ENCODE assay signal across 10 cellular contexts in the genomic region with DNA sequence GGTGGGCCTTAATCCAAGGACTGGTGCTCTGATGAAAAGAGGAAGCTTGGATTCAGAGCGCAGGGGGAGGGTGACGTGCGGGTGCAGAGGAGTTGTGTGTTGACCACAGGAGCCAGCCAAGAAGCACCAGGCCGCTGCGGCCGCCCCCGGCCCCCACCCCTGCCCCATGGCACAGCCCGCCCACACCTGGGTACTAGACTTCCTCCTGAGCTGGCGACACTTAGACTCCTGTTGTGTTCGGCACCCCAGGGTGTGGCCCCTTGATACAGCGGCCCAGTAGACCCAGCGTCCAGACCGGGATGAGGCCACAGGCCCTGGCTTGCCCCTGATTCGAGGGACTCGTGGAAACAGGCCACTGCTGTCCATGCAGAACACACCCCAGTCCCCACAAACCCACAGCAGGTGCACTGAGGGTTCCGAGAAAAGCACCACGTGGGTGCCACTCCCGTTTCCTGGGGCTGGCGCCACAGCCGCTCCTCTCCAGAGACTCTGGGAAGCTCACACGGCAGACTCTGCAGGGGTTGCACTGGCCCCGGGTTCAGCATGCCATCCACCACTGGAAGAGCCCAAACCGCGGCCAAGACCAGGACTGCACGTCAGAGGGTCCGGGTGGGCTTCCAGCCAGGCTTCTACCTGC. TPM values are rescaled to one million over a fixed set of nuclear protein-coding genes. Genes with fewer than 3 reads are reported as not detected.
DNase-seq lines count a peak whose midpoint lies in the region; ATAC-seq and TF ChIP-seq lines count a peak whose summit lies in the region.
"Had no signal": no experiment of that assay in that cellular context is flagged by ENCODE, and none has a peak within 500 bp of the region (broad histone marks: within the 10 kb centered on the region; RNA-seq: fewer than 3 reads in every experiment).

No MANE protein-coding gene starts in this region.

- peak; percentile 34 for ATAC-seq in activated CD8-positive, alpha-beta T cell treated with anti-CD3 and anti-CD28 coated beads for 36 hours
- ATAC-seq in right lobe of liver (peak in 1 of 4 donors; percentile 55), HG02759 (IDR thresholded peaks at IDR 0.05; ENCODE audit: unreplicated experiment) (no peak), HG03378 (IDR thresholded peaks at IDR 0.05; ENCODE audit: unreplicated experiment) (no peak)

- H3K27me3 ChIP-seq in right lobe of liver, result no peaks in the 10 kb centered on the region
- H3K27me3 ChIP-seq: hepatocyte had no signal

- H3K9me3 ChIP-seq in right lobe of liver, result no peaks in the 10 kb centered on the region

- CTCF ChIA-PET in activated CD8-positive, alpha-beta T cell treated with anti-CD3 and anti-CD28 coated beads for 36 hours (lab: Charles Lee), result interaction anchor here (0.7 kb wide), 1 partner anchor 51 kb away, joined by 3 read pairs; no protein-coding TSS in a partner anchor

- H3K4me3 Mint-ChIP-seq in activated CD8-positive, alpha-beta T cell treated with anti-CD3 and anti-CD28 coated beads for 36 hours, result no peak overlapping the region

- H3K4me3 ChIP-seq in right lobe of liver, result no peak overlapping the region
- H3K4me3 ChIP-seq: hepatocyte, SK-N-MC had no signal

- no peak for TF ChIP-seq CTCF in activated CD8-positive, alpha-beta T cell treated with anti-CD3 and anti-CD28 coated beads for 36 hours (IDR thresholded peaks at IDR 0.05)
- TF ChIP-seq CTCF in right lobe of liver (IDR thresholded peaks at IDR 0.05), result no peak

- no peak overlapping the region for H3K27ac ChIP-seq in right lobe of liver
- H3K27ac ChIP-seq: hepatocyte, SK-N-MC had no signal

- H3K36me3 Mint-ChIP-seq in activated CD8-positive, alpha-beta T cell treated with anti-CD3 and anti-CD28 coated beads for 36 hours (ENCODE audit: low read depth), result no peaks in the 10 kb centered on the region

- peak; percentile 49 for DNase-seq in stimulated activated CD4-positive, alpha-beta T cell treated with anti-CD3 and anti-CD28 coated beads, Interleukin-15, amount 100 ng/mL, for 24 hours
- no peak for DNase-seq in stimulated activated CD4-positive, alpha-beta T cell treated with anti-CD3 and anti-CD28 coated beads, Interleukin-4, amount 100 ng/mL, for 24 hours
- DNase-seq in activated CD8-positive, alpha-beta T cell treated with anti-CD3 and anti-CD28 coated beads for 36 hours, result peak; percentile 47
- DNase-seq in right lobe of liver (peak in 2 of 3 donors; percentile 35 to 65), NCI-H226 (no peak), NCI-H1694 (lab: John Stamatoyannopoulos, UW) (no peak)

- POLR2A ChIA-PET in activated CD8-positive, alpha-beta T cell treated with anti-CD3 and anti-CD28 coated beads for 36 hours (lab: Charles Lee), result interaction anchor here (0.7 to 3.5 kb wide), 3 partner anchors 9 to 11 kb away, joined by 3 to 21 read pairs (median 6); no protein-coding TSS in a partner anchor

- H3K27me3 Mint-ChIP-seq in activated CD8-positive, alpha-beta T cell treated with anti-CD3 and anti-CD28 coated beads for 36 hours, result no peaks in the 10 kb centered on the region

- H3K4me1 ChIP-seq in right lobe of liver, result no peaks in the 10 kb centered on the region

- H3K4me1 Mint-ChIP-seq in activated CD8-positive, alpha-beta T cell treated with anti-CD3 and anti-CD28 coated beads for 36 hours (ENCODE audit: low read depth), result peaks cover 29% of the 10 kb centered on the region

- TF ChIP-seq POLR2A in right lobe of liver (IDR thresholded peaks at IDR 0.05), result no peak

- H3K36me3 ChIP-seq in right lobe of liver, result peaks cover 0 to 2% (median 0%) of the 10 kb centered on the region in 4 donors

- intact Hi-C loops in activated CD8-positive, alpha-beta T cell treated with anti-CD3 and anti-CD28 coated beads for 36 hours (cut with micrococcal nuclease), result no loop called here
- intact Hi-C loops in right lobe of liver (cut with DNase I), result no loop called here

- no peaks in the 10 kb centered on the region for H3K9me3 Mint-ChIP-seq in activated CD8-positive, alpha-beta T cell treated with anti-CD3 and anti-CD28 coated beads for 36 hours

- peak overlapping the region; percentile 66 for H3K27ac Mint-ChIP-seq in activated CD8-positive, alpha-beta T cell treated with anti-CD3 and anti-CD28 coated beads for 36 hours

- WGBS in right lobe of liver (ENCODE audit: insufficient coverage, low coverage, low lambda C conversion rate, missing lambda C conversion rate), result no CpG with 5 or more reads among the region's 26 CpGs

RNA-seq across cellular contexts. Expression of gene SNAI3, which starts 5.7 kb away (rescaled TPM):
- 1 to 10 TPM; 5.2 to 5.3 TPM for total RNA-seq in activated CD8-positive, alpha-beta T cell treated with anti-CD3 and anti-CD28 coated beads for 36 hours
- total RNA-seq in right lobe of liver, result under 1 TPM; 0.15 to 0.98 (median 0.35) TPM

RNA-seq across cellular contexts. Expression of gene RNF166, which starts 14.2 kb away (rescaled TPM):
- total RNA-seq in activated CD8-positive, alpha-beta T cell treated with anti-CD3 and anti-CD28 coated beads for 36 hours, result 10 to 100 TPM; 80.7 to 82.4 TPM
- total RNA-seq in right lobe of liver, result 10 to 100 TPM in 2 of 6 experiments, 1 to 10 TPM in 4; 8.1 to 12.8 (median 10.0) TPM

RNA-seq across cellular contexts. Expression of gene CTU2, which starts 14.3 kb away (rescaled TPM):
- 10 to 100 TPM; 37.1 to 37.8 TPM for total RNA-seq in activated CD8-positive, alpha-beta T cell treated with anti-CD3 and anti-CD28 coated beads for 36 hours
- total RNA-seq in right lobe of liver, result 1 to 10 TPM; 5.0 to 9.5 (median 8.2) TPM

RNA-seq across cellular contexts. Expression of gene MVD, which starts 29.2 kb away (rescaled TPM):
- 10 to 100 TPM; 83.1 to 89.9 TPM for total RNA-seq in activated CD8-positive, alpha-beta T cell treated with anti-CD3 and anti-CD28 coated beads for 36 hours
- total RNA-seq in right lobe of liver, result 10 to 100 TPM; 10.2 to 57.1 (median 15.2) TPM

RNA-seq across cellular contexts. Expression of gene CYBA, which starts 41.2 kb away (rescaled TPM):
- 100 to 1,000 TPM; 230 to 236 TPM for total RNA-seq in activated CD8-positive, alpha-beta T cell treated with anti-CD3 and anti-CD28 coated beads for 36 hours
- 10 to 100 TPM; 22.8 to 70.0 (median 41.3) TPM for total RNA-seq in right lobe of liver

Comparison
In these comparisons a context has a peak if more than half of its experiments do, and no peak if none do; other contexts are left out.
1. DNase-seq: peak in stimulated activated CD4-positive, alpha-beta T cell treated with anti-CD3 and anti-CD28 coated beads, Interleukin-15, amount 100 ng/mL, for 24 hours (single experiment), activated CD8-positive, alpha-beta T cell treated with anti-CD3 and anti-CD28 coated beads for 36 hours (single experiment) and right lobe of liver (2 of 3); none in stimulated activated CD4-positive, alpha-beta T cell treated with anti-CD3 and anti-CD28 coated beads, Interleukin-4, amount 100 ng/mL, for 24 hours (single experiment), NCI-H226 (single experiment) and NCI-H1694 (single experiment).
2. RNA of gene RNF166, which starts 14.2 kb away (total RNA-seq): 80.7 to 82.4 TPM in activated CD8-positive, alpha-beta T cell treated with anti-CD3 and anti-CD28 coated beads for 36 hours; 8.1 to 12.8 TPM in right lobe of liver; every median in the first group is over 4 times any median in the second.